Comparison of ENCODE assay signal across 8 cellular contexts in genomic region chr2:158969717-158970521, GRCh38. TPM values are rescaled to one million over a fixed set of nuclear protein-coding genes. Genes with fewer than 3 reads are reported as not detected.
DNase-seq lines count a peak whose midpoint lies in the region; ATAC-seq, FAIRE-seq and TF ChIP-seq lines count a peak whose summit lies in the region.

No MANE protein-coding gene starts in this region.

- DNase-seq in DMS 273 treated with DMSO at 0.1 percent for 48 hours (lab: John Stamatoyannopoulos, UW) (peak; percentile 28), GM12878 (ENCODE audit: low read depth, low spot score) (no peak), iPS-NIHi11 (ENCODE audit: low spot score) (peak; percentile 29), skeletal muscle cell (ENCODE audit: low read depth) (no peak), NCI-H1048 (lab: John Stamatoyannopoulos, UW) (no peak)
- DNase-seq in stimulated activated CD4-positive, alpha-beta T cell treated with anti-CD3 and anti-CD28 coated beads, Interleukin-12 subunit alpha, Interleukin-12 subunit beta, amount 100 ng/mL, for 4 hours, result no peak

- no peak for TF ChIP-seq CTCF in KMS-11 (conservative IDR thresholded peaks at IDR 0.05; ENCODE audit: low read depth, low read length)
- no peak for TF ChIP-seq CTCF in GM12878 (IDR thresholded peaks at IDR 0.05 in 2 of 3, conservative IDR thresholded peaks at IDR 0.05 in 1 of 3; ENCODE audit: control insufficient read depth in 2 of 3, extremely low read depth in 1 of 3, insufficient read depth in 1 of 3, low read depth in 3 of 3, low read length in 3 of 3)

- peak overlapping the region; percentile 90 for H3K4me3 ChIP-seq in KMS-11 (IDR thresholded peaks at IDR 0.05; ENCODE audit: insufficient read depth, low read depth, low read length)
- peak overlapping the region; percentile 53; the same call in 1 of the 2 replicates for H3K4me3 ChIP-seq in GM12878
- peak overlapping the region; percentile 91 for H3K4me3 ChIP-seq in skeletal muscle cell (ENCODE audit: low read depth, low read length)

- ATAC-seq in GM12878 (no peak), HG03135 (IDR thresholded peaks at IDR 0.05; ENCODE audit: unreplicated experiment) (no peak)

- CTCF ChIA-PET in GM12878 (lab: Yijun Ruan, JAX), result no interaction called here

- no peak for TF ChIP-seq EP300 in GM12878 (IDR thresholded peaks at IDR 0.05; ENCODE audit: borderline replicate concordance in 1 of 2, control insufficient read depth in 1 of 2, low read depth in 2 of 2, low read length in 2 of 2)

- POLR2A ChIA-PET in GM12878 (lab: Charles Lee), result no interaction called here

- H3K9ac ChIP-seq in KMS-11 (peak overlapping the region; percentile 39; the same call in 1 of the 2 replicates), GM12878 (ENCODE audit: control insufficient read depth, insufficient read depth, low read length) (peak overlapping the region; percentile 8; the same call in 1 of the 2 replicates)

- peak overlapping the region; percentile 75 for H2AFZ ChIP-seq in KMS-11 (ENCODE audit: low read depth)
- H2AFZ ChIP-seq in GM12878 (ENCODE audit: control insufficient read depth, low read depth, low read length), result no peak overlapping the region; the same call in 1 of the 2 replicates

- RAD21 ChIA-PET in GM12878 (lab: Charles Lee; ENCODE audit: unreplicated experiment), result no interaction called here

- H3K4me1 ChIP-seq in KMS-11 (ENCODE audit: low read depth, poor library complexity, severe bottlenecking) (peaks cover 35% of the 10 kb centered on the region), GM12878 (ENCODE audit: control insufficient read depth, insufficient read depth, low read length) (no peaks in the 10 kb centered on the region)

- H3K27ac ChIP-seq in KMS-11, result no peak overlapping the region
- no peak overlapping the region for H3K27ac ChIP-seq in GM12878 (ENCODE audit: control insufficient read depth, insufficient read depth)

- peak overlapping the region; percentile 93 for H3K4me2 ChIP-seq in KMS-11
- H3K4me2 ChIP-seq in GM12878 (ENCODE audit: control insufficient read depth, insufficient read depth), result peak overlapping the region; percentile 77

- TF ChIP-seq POLR2A in GM12878 (IDR thresholded peaks at IDR 0.05; ENCODE audit: low read depth, low read length), result no peak

- 6% methylated on average over 26 of the region's 27 CpGs for WGBS in GM12878 (ENCODE audit: insufficient coverage, insufficient replicate concordance, low lambda C conversion rate, missing lambda C conversion rate)

- H3K9me3 ChIP-seq in GM12878 (replicated peaks; ENCODE audit: control insufficient read depth, insufficient read depth, low read length), result no peaks in the 10 kb centered on the region

- H3K36me3 ChIP-seq in KMS-11 (ENCODE audit: insufficient read depth) (no peaks in the 10 kb centered on the region), GM12878 (ENCODE audit: control insufficient read depth in 2 of 2, insufficient read depth in 2 of 2, low read length in 1 of 2) (no peaks in the 10 kb centered on the region)

- TF ChIP-seq RAD21 in GM12878 (IDR thresholded peaks at IDR 0.05; ENCODE audit: insufficient read depth, low read depth, low read length), result no peak

- BruUV-seq in GM12878 (replicated peaks; lab: Mats Ljungman, UMichigan), result no TSS peak

- SMC1A ChIA-PET in GM12878 (lab: Charles Lee; ENCODE audit: uncharacterized antibody, unreplicated experiment), result interaction anchor here (0.6 kb wide), 1 partner anchor 166 kb away, joined by 4 read pairs; no protein-coding TSS in a partner anchor

- H3K27me3 ChIP-seq in KMS-11 (ENCODE audit: insufficient read depth, low read depth) (no peaks in the 10 kb centered on the region; the same call in 1 of the 2 replicates), GM12878 (replicated peaks in 1 of 2; ENCODE audit: control insufficient read depth in 2 of 2, insufficient read depth in 2 of 2, low read length in 1 of 2) (peaks cover 6 to 18% of the 10 kb centered on the region in 2 experiments)

- H4K20me1 ChIP-seq in KMS-11 (ENCODE audit: insufficient read depth) (no peaks in the 10 kb centered on the region), GM12878 (ENCODE audit: control insufficient read depth, insufficient read depth) (no peaks in the 10 kb centered on the region)

- H3K79me2 ChIP-seq in KMS-11 (ENCODE audit: insufficient read depth, low read depth), result no peaks in the 10 kb centered on the region
- H3K79me2 ChIP-seq in GM12878 (ENCODE audit: control insufficient read depth, insufficient read depth, low read length), result no peaks in the 10 kb centered on the region

- FAIRE-seq in GM12878 (lab: Jason Lieb, UNC), result no peak

- intact Hi-C loops in GM12878 (cut with micrococcal nuclease; ENCODE audit: unreplicated experiment), result no loop called here

- in situ Hi-C loops in GM12878 (cut with MboI), result no loop called here

TF ChIP-seq in GM12878, 131 proteins besides CTCF, POLR2A, EP300 and RAD21:
- no peak for TF ChIP-seq NRF1 (conservative IDR thresholded peaks at IDR 0.05; ENCODE audit: low read depth, low read length)
- 0 out of 2 replicates have a peak, but pooled peaks have one; percentile 6 for TF ChIP-seq GABPA (IDR thresholded peaks at IDR 0.05; ENCODE audit: low read depth)
- TF ChIP-seq SUZ12 (IDR thresholded peaks at IDR 0.05; ENCODE audit: unreplicated experiment), result peak; percentile 21
- no peak for TF ChIP-seq NKRF (conservative IDR thresholded peaks at IDR 0.05)

RNA-seq across cellular contexts. Expression of gene TANC1, which starts 1.5 kb away (rescaled TPM):
- total RNA-seq in GM12878 (2013; cell fraction: nucleolus; rRNA removed), result 39.6 and 41.7 TPM in 2 replicates
- total RNA-seq in GM12878 (2014; rRNA removed) (0.16 and 0.34 TPM in 2 replicates), GM12878 (2014; rRNA removed; fragmentation: Illumina TruSeq; extraction: Trizol) (0.32 and 0.36 TPM in 2 replicates), GM12878 (2021) (0.48 and 0.59 TPM in 2 replicates)
- 0.33 TPM for polyA plus RNA-seq in GM12878 (2011; ENCODE audit: low read depth)
- polyA plus RNA-seq in GM12878 (2011; rRNA removed) (5.0 and 5.3 TPM in 2 replicates), GM12878 (2014; fragmentation: Illumina TruSeq; extraction: Trizol) (0.24 and 0.26 TPM in 2 replicates), GM12878 (2014; fragmentation: Nextera tagmentation; extraction: Ambion mirVana) (under 1 TPM; 0.05 to 0.07 TPM), GM12878 (2014; rRNA removed) (0.20 and 0.35 TPM in 2 replicates), GM12878 (2016; fragmentation: Nextera tagmentation; extraction: Ambion mirVana) (under 1 TPM; 0.16 to 0.52 TPM)
- polyA plus RNA-seq in GM12878 (2011; cell fraction: cytosol; rRNA removed), result 3.4 and 3.9 TPM in 2 replicates
- polyA plus RNA-seq in GM12878 (2011; cell fraction: nucleus; rRNA removed), result 9.7 and 11.3 TPM in 2 replicates
- polyA plus RNA-seq in GM12878 (2012), result 0.69 and 1.0 TPM in 2 replicates
- polyA minus RNA-seq in GM12878 (2011; rRNA and poly(A)+ RNA removed), result 11.8 and 14.9 TPM in 2 replicates
- 3.2 and 5.1 TPM in 2 replicates for polyA minus RNA-seq in GM12878 (2011; cell fraction: cytosol; rRNA and poly(A)+ RNA removed)
- polyA minus RNA-seq in GM12878 (2011; cell fraction: nucleus; rRNA and poly(A)+ RNA removed), result 8.7 and 13.0 TPM in 2 replicates

Comparison
In these comparisons a context has a peak if more than half of its experiments do, and no peak if none do; other contexts are left out.
1. DNase-seq: peak in DMS 273 treated with DMSO at 0.1 percent for 48 hours (single experiment) and iPS-NIHi11 (single experiment); none in GM12878 (single experiment), skeletal muscle cell (single experiment), NCI-H1048 (single experiment) and stimulated activated CD4-positive, alpha-beta T cell treated with anti-CD3 and anti-CD28 coated beads, Interleukin-12 subunit alpha, Interleukin-12 subunit beta, amount 100 ng/mL, for 4 hours (single experiment).
2. Peak in every context shown above with its lines, with median percentiles within 50 percentile points of each other: H3K4me3 ChIP-seq.